In the genomic region with DNA sequence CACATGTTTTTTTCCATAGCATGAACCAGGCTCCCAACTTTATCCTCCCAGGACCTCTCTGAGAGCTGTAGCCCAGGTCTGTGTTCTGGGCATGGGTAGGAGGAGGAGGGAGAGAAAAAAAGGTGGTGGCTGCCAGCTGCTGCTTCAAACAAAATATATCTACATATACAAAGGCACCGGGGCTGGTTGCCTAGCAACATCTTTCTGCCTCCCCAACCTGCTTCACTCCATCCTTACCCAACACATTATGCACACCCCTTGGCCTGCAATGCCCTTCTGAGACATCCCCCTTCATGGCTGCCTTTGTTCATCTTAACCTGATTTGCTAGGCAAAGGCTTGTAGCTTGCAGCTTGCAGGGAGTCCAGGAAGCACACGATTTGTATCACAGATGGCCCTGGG, we compare ENCODE assay signal across 1 cellular context.
TF ChIP-seq lines count a peak whose summit lies in the region.

No MANE protein-coding gene starts in this region.

TF ChIP-seq in K562, 482 proteins besides CTCF, POLR2A, EP300 and RAD21:
- TF ChIP-seq ZC3H8 (IDR thresholded peaks at IDR 0.05), result no peak
- TF ChIP-seq ZNF184 (CRISPR knock-in tag; IDR thresholded peaks at IDR 0.05), result no peak
- TF ChIP-seq RFX1 (IDR thresholded peaks at IDR 0.05), result peak; percentile 83
TF ChIP-seq in K562: peak in this region for 1.
